ENCODE assay signal across 11 cellular contexts in the genomic region with DNA sequence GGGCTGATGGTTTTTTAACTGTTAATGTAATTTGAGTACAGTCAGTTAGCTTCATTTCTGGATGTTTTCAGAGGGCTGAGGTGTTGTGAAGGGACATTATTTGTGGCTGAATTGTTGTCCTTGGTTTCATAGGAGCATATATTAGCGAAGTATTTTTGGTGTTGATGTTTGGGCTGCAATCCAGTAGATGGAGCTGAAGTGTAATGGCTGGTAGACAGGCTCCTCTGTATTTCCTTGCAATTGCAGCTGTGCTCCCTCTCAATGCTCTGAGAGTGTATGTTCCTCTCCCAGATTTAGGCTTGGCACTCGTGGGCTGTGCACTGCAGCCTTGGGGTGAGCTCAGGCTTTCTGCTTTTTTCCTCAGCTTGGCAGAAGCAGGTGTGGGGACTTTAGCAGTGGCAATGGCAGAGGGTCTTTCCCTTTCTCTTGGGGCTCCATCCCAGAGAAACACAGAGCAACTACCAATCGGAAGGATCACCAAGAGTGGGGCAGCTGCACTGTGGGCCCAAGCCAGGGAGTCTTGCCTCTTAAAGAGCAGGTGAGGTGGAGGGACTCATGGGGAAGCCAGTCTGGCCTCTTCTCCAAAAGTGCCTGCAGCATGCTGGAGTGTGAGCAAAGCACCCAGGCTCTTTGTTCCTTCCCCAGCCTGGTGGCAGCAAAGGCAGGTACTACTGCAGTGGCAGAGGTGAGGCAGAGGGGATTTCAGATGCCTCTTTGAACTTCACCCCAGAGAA.
DNase-seq lines count a peak whose midpoint lies in the region; ATAC-seq and TF ChIP-seq lines count a peak whose summit lies in the region.
"Had no signal": no experiment of that assay in that cellular context is flagged by ENCODE, and none has a peak within 500 bp of the region (broad histone marks: within the 10 kb centered on the region; RNA-seq: fewer than 3 reads in every experiment).

No MANE protein-coding gene starts in this region.

- CTCF ChIA-PET in activated CD8-positive, alpha-beta T cell treated with anti-CD3 and anti-CD28 coated beads, Interleukin-2, amount 10 ng/mL, durations not matched to agents 7 days and 5 days (lab: Charles Lee) = interaction anchor here (1.2 kb wide), 1 partner anchor 225 kb away, joined by 3 read pairs; no protein-coding TSS in a partner anchor

- H3K4me1 ChIP-seq in Loucy (ENCODE audit: insufficient read depth, low read length, poor library complexity, severe bottlenecking) = no peaks in the 10 kb centered on the region

- H3K27me3 Mint-ChIP-seq in activated CD8-positive, alpha-beta T cell treated with anti-CD3 and anti-CD28 coated beads, Interleukin-2, amount 10 ng/mL, durations not matched to agents 7 days and 5 days (ENCODE audit: low read depth) = no peaks in the 10 kb centered on the region
- H3K27me3 Mint-ChIP-seq: stimulated activated memory B cell treated with anti-CD40 and anti-IgM and Interleukin-4, amounts not matched to agents 10 μg/mL and 1 μg/mL and 100 μg/mL, for 72 hours had no signal

- H3K4me3 ChIP-seq in Loucy (ENCODE audit: low read length, poor library complexity, severe bottlenecking) = no peak overlapping the region
- no peak overlapping the region for H3K4me3 ChIP-seq in epithelial cell of esophagus (ENCODE audit: low read length)

- no peaks in the 10 kb centered on the region for H3K27me3 ChIP-seq in Loucy (ENCODE audit: insufficient read depth, low read length, poor library complexity, severe bottlenecking)

- intact Hi-C loops in left colon (cut with DNase I, micrococcal nuclease) = no loop called here

- in situ Hi-C loops in ACHN (cut with HindIII; ENCODE audit: low pct_ligation_motif_present, low pct_unique_long_range_greater_than_20kb, low sequenced_read_pairs) = no loop called here

- H3K36me3 ChIP-seq in Loucy (ENCODE audit: insufficient read depth, low read length) = no peaks in the 10 kb centered on the region

- no peak overlapping the region for H3K4me3 Mint-ChIP-seq in activated CD8-positive, alpha-beta T cell treated with anti-CD3 and anti-CD28 coated beads, Interleukin-2, amount 10 ng/mL, durations not matched to agents 7 days and 5 days
- H3K4me3 Mint-ChIP-seq: activated naive CD4-positive, alpha-beta T cell treated with anti-CD3 and anti-CD28 coated beads, Interleukin-2, amount 50 U/mL, for 24 hours; stimulated activated memory B cell treated with anti-CD40 and anti-IgM and Interleukin-4, amounts not matched to agents 10 μg/mL and 1 μg/mL and 100 μg/mL, for 72 hours had no signal

- no peak overlapping the region for H3K27ac Mint-ChIP-seq in activated CD8-positive, alpha-beta T cell treated with anti-CD3 and anti-CD28 coated beads, Interleukin-2, amount 10 ng/mL, durations not matched to agents 7 days and 5 days
- H3K27ac Mint-ChIP-seq: activated naive CD4-positive, alpha-beta T cell treated with anti-CD3 and anti-CD28 coated beads, Interleukin-2, amount 50 U/mL, for 24 hours; stimulated activated memory B cell treated with anti-CD40 and anti-IgM and Interleukin-4, amounts not matched to agents 10 μg/mL and 1 μg/mL and 100 μg/mL, for 72 hours had no signal

- H3K4me2 ChIP-seq in Loucy (ENCODE audit: low read depth, low read length, poor library complexity, severe bottlenecking) = no peak overlapping the region

- H3K79me2 ChIP-seq in Loucy (ENCODE audit: insufficient read depth, low read length) = no peaks in the 10 kb centered on the region

- H3K4me1 Mint-ChIP-seq in activated CD8-positive, alpha-beta T cell treated with anti-CD3 and anti-CD28 coated beads, Interleukin-2, amount 10 ng/mL, durations not matched to agents 7 days and 5 days (ENCODE audit: low read depth) = no peaks in the 10 kb centered on the region
- H3K4me1 Mint-ChIP-seq: activated naive CD4-positive, alpha-beta T cell treated with anti-CD3 and anti-CD28 coated beads, Interleukin-2, amount 50 U/mL, for 24 hours; stimulated activated memory B cell treated with anti-CD40 and anti-IgM and Interleukin-4, amounts not matched to agents 10 μg/mL and 1 μg/mL and 100 μg/mL, for 72 hours had no signal

- POLR2A ChIA-PET in activated CD8-positive, alpha-beta T cell treated with anti-CD3 and anti-CD28 coated beads, Interleukin-2, amount 10 ng/mL, durations not matched to agents 7 days and 5 days (lab: Charles Lee) = no interaction called here

- DNase-seq in ACHN (peak; percentile 28), epithelial cell of esophagus (ENCODE audit: low read depth) (peak; percentile 2), SKM-1 treated with dmso at 0.1 percent for 144 hours (lab: John Stamatoyannopoulos, UW; ENCODE audit: unreplicated experiment) (no peak), NCI-H510A treated with DMSO at 0.1 percent for 48 hours (lab: John Stamatoyannopoulos, UW) (no peak), left colon (no peak)
- DNase-seq in activated CD8-positive, alpha-beta T cell treated with anti-CD3 and anti-CD28 coated beads, Interleukin-2, amount 10 ng/mL, durations not matched to agents 7 days and 5 days = no peak
- DNase-seq: left cardiac atrium had no signal

- no peaks in the 10 kb centered on the region for H3K9me2 ChIP-seq in Loucy (replicated peaks; ENCODE audit: low read depth, low read length)

- no peaks in the 10 kb centered on the region for H4K20me1 ChIP-seq in Loucy (ENCODE audit: insufficient read depth, low read length, poor library complexity, severe bottlenecking)

- H3F3A ChIP-seq in Loucy (ENCODE audit: low read depth) = no peaks in the 10 kb centered on the region; the same call in 1 of the 2 replicates

- TF ChIP-seq CTCF in Loucy (conservative IDR thresholded peaks at IDR 0.05; ENCODE audit: low read length) (peak; percentile 78), epithelial cell of esophagus (IDR thresholded peaks at IDR 0.05; ENCODE audit: insufficient read depth, low read depth, low read length, missing control alignments) (peak; percentile 38)

- H3K9me3 Mint-ChIP-seq in activated CD8-positive, alpha-beta T cell treated with anti-CD3 and anti-CD28 coated beads, Interleukin-2, amount 10 ng/mL, durations not matched to agents 7 days and 5 days (ENCODE audit: insufficient read depth) = no peaks in the 10 kb centered on the region

- peak overlapping the region; percentile 68 for H2AFZ ChIP-seq in Loucy (ENCODE audit: low read length)

- no peak overlapping the region for H3K9ac ChIP-seq in Loucy (ENCODE audit: low read depth, low read length, poor library complexity, severe bottlenecking)

- peak; percentile 85 for ATAC-seq in GM18867 (IDR thresholded peaks at IDR 0.05; ENCODE audit: unreplicated experiment)
- no peak for ATAC-seq in activated CD8-positive, alpha-beta T cell treated with anti-CD3 and anti-CD28 coated beads, Interleukin-2, amount 10 ng/mL, durations not matched to agents 7 days and 5 days
- ATAC-seq in left colon = no peak
- ATAC-seq: left cardiac atrium; stimulated activated memory B cell treated with anti-CD40 and anti-IgM and Interleukin-4, amounts not matched to agents 10 μg/mL and 1 μg/mL and 100 μg/mL, for 72 hours had no signal

- H3K36me3 Mint-ChIP-seq in activated CD8-positive, alpha-beta T cell treated with anti-CD3 and anti-CD28 coated beads, Interleukin-2, amount 10 ng/mL, durations not matched to agents 7 days and 5 days (ENCODE audit: low read depth) = no peaks in the 10 kb centered on the region
- H3K36me3 Mint-ChIP-seq: activated naive CD4-positive, alpha-beta T cell treated with anti-CD3 and anti-CD28 coated beads, Interleukin-2, amount 50 U/mL, for 24 hours; stimulated activated memory B cell treated with anti-CD40 and anti-IgM and Interleukin-4, amounts not matched to agents 10 μg/mL and 1 μg/mL and 100 μg/mL, for 72 hours had no signal

- no peaks in the 10 kb centered on the region for H3K9me3 ChIP-seq in Loucy (ENCODE audit: insufficient read depth, low read depth, low read length)

Comparison
In these comparisons a context has a peak if more than half of its experiments do, and no peak if none do; other contexts are left out.
1. DNase-seq: peak in ACHN (single experiment) and epithelial cell of esophagus (single experiment); none in SKM-1 treated with dmso at 0.1 percent for 144 hours (single experiment), NCI-H510A treated with DMSO at 0.1 percent for 48 hours (single experiment), activated CD8-positive, alpha-beta T cell treated with anti-CD3 and anti-CD28 coated beads, Interleukin-2, amount 10 ng/mL, durations not matched to agents 7 days and 5 days (single experiment) and left colon (0 of 2).